In the genomic region with DNA sequence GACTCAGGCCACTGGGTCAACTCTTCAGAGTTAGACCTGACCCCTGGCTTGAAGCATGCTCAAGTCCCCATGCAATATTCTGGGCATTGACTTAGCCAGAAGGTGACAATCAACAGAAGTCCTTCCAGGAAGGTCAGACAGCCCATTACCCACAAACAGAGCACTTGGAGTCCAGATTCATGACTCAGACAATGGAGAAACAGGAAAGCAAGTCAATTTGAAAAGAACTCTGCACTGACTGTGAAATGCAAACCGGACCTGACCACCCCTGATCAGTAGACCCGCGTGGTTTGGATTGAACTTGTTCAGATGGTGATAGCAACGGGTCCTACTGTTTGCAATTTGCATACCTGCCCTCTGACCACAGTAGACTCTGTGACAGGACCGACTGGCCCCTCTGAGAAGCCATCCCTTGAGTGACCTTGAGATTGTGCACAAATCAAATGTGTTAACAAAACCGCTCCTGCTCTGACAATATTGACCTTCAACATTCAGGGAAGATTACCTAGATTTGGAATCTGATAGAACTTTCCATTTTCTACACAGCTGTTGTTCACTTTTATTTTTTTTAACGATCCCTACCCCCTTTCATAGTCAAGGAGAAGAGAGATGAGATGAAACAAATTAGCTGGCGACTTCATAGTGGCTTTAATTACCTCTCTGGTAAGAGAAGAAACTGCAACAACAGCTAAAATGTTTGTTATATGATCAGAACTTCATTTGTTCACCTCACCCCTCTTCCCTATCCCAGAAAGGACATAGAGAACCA, we compare ENCODE assay signal across 14 cellular contexts.
A peak's percentile ranks its signal among the peaks of the same experiment; 100 is the strongest.
DNase-seq lines count a peak whose midpoint lies in the region; ATAC-seq, FAIRE-seq and TF ChIP-seq lines count a peak whose summit lies in the region.
"Had no signal": no experiment of that assay in that cellular context is flagged by ENCODE, and none has a peak within 500 bp of the region (broad histone marks: within the 10 kb centered on the region; RNA-seq: fewer than 3 reads in every experiment).

No MANE protein-coding gene starts in this region.

- H3K4me3 ChIP-seq in astrocyte of the spinal cord (ENCODE audit: low read depth, low read length): no peak overlapping the region
- peak overlapping the region in 2 of 3 experiments; percentile 5 to 36; a peak in 2 of 6 replicates for H3K4me3 ChIP-seq in HepG2 (replicated peaks in 1 of 3; ENCODE audit: insufficient read depth in 1 of 3, low read depth in 2 of 3, low read length in 3 of 3)
- H3K4me3 ChIP-seq in smooth muscle cell: no peak overlapping the region
- H3K4me3 ChIP-seq in mesendoderm (ENCODE audit: low read length): no peak overlapping the region

- H2BK120ac ChIP-seq in mesendoderm (ENCODE audit: low read depth, low read length): no peak overlapping the region

- TF ChIP-seq RAD21 in HepG2 (CRISPR knock-in tag; IDR thresholded peaks at IDR 0.05): no peak

- H3K79me2 ChIP-seq in HepG2 (ENCODE audit: insufficient read depth, low read length): no peaks in the 10 kb centered on the region
- H3K79me2 ChIP-seq in smooth muscle cell (ENCODE audit: low read depth): no peaks in the 10 kb centered on the region
- H3K79me2 ChIP-seq in mesendoderm (ENCODE audit: control insufficient read depth, insufficient read depth, low read length): no peaks in the 10 kb centered on the region

- H4K5ac ChIP-seq in mesendoderm (ENCODE audit: low read length): no peak overlapping the region

- no peak overlapping the region for H2BK15ac ChIP-seq in mesendoderm (replicated peaks; ENCODE audit: low read depth)

- peak overlapping the region; percentile 98 for H3K27ac ChIP-seq in HepG2 (ENCODE audit: extremely low read length, insufficient read depth, low read length)
- peak overlapping the region; percentile 20 for H3K27ac ChIP-seq in smooth muscle cell (ENCODE audit: low read depth)
- no peak overlapping the region for H3K27ac ChIP-seq in mesendoderm (ENCODE audit: low read depth, low read length)

- H3K27me3 ChIP-seq in HepG2 (ENCODE audit: control insufficient read depth in 1 of 2, insufficient read depth in 2 of 2, low read length in 2 of 2) (no peaks in the 10 kb centered on the region), smooth muscle cell (ENCODE audit: low read depth) (no peaks in the 10 kb centered on the region), mesendoderm (ENCODE audit: insufficient read depth, low read length, poor library complexity) (no peaks in the 10 kb centered on the region)

- CTCF ChIA-PET in HepG2 (lab: Yijun Ruan, JAX; ENCODE audit: low intra/inter-chr PET ratio, low total read pairs): no interaction called here

- in situ Hi-C loops in astrocyte of the spinal cord (cut with HindIII; ENCODE audit: low sequenced_read_pairs) (no loop called here), HepG2 (cut with HindIII; ENCODE audit: extremely low pct_ligation_motif_present, low pct_unique_long_range_greater_than_20kb) (loop anchor here (5.0 kb wide), 1 partner anchor 312 kb away; no protein-coding TSS in a partner anchor)

- ATAC-seq in HepG2: peak; percentile 93
- ATAC-seq: natural killer cell had no signal

- no peak overlapping the region for H2AK5ac ChIP-seq in mesendoderm (ENCODE audit: low read length)

- no peak for TF ChIP-seq CTCF in astrocyte of the spinal cord (IDR thresholded peaks at IDR 0.05; ENCODE audit: low read depth, low read length)
- no peak for TF ChIP-seq CTCF in HepG2 (CRISPR knock-in tag; IDR thresholded peaks at IDR 0.05)
- no peak for TF ChIP-seq CTCF in smooth muscle cell (IDR thresholded peaks at IDR 0.05; ENCODE audit: borderline replicate concordance, insufficient read depth, poor library complexity, severe bottlenecking)

- peak; percentile 97 for FAIRE-seq in HepG2 (lab: Jason Lieb, UNC)
- FAIRE-seq: keratinocyte had no signal

- intact Hi-C loops in HepG2 (cut with micrococcal nuclease; ENCODE audit: unreplicated experiment): loop anchor here (1.0 to 10.0 kb wide), 7 partner anchors 39 to 929 kb away; no protein-coding TSS in a partner anchor

- H3K56ac ChIP-seq in mesendoderm (ENCODE audit: low read length): no peak overlapping the region

- peak; percentile 36 to 95; a peak in 3 of 4 replicates for TF ChIP-seq EP300 in HepG2 (IDR thresholded peaks at IDR 0.05; ENCODE audit: low read depth in 2 of 2, low read length in 2 of 2)
- TF ChIP-seq EP300 in HepG2 (CRISPR knock-in tag; IDR thresholded peaks at IDR 0.05; ENCODE audit: borderline replicate concordance): peak; percentile 92

- H3K36me3 ChIP-seq in HepG2 (replicated peaks in 1 of 2; ENCODE audit: control insufficient read depth in 1 of 2, insufficient read depth in 2 of 2, low read length in 2 of 2): no peaks in the 10 kb centered on the region
- no peaks in the 10 kb centered on the region for H3K36me3 ChIP-seq in smooth muscle cell (ENCODE audit: low read depth)
- H3K36me3 ChIP-seq in mesendoderm (ENCODE audit: control insufficient read depth, insufficient read depth, low read length): no peaks in the 10 kb centered on the region

- H3K4me1 ChIP-seq in HepG2 (ENCODE audit: insufficient read depth, low read length) (peaks cover 75% of the 10 kb centered on the region), smooth muscle cell (ENCODE audit: low read depth) (peaks cover 11% of the 10 kb centered on the region), mesendoderm (ENCODE audit: control insufficient read depth, low read depth, low read length) (no peaks in the 10 kb centered on the region)

- H3K79me1 ChIP-seq in mesendoderm (ENCODE audit: low read length): no peaks in the 10 kb centered on the region

- H3K9me3 ChIP-seq in HepG2 (ENCODE audit: low read length) (no peaks in the 10 kb centered on the region), smooth muscle cell (replicated peaks; ENCODE audit: low read depth) (no peaks in the 10 kb centered on the region)

- no peak overlapping the region for H3K4ac ChIP-seq in mesendoderm (ENCODE audit: low read depth, low read length)

- H3K23ac ChIP-seq in mesendoderm (ENCODE audit: low read length): no peak overlapping the region

- POLR2A ChIA-PET in HepG2 (lab: Yijun Ruan, JAX): interaction anchor here (0.8 to 1.8 kb wide), 13 partner anchors 12 to 925 kb away, joined by 3 to 10 read pairs (median 4); partner anchors contain the start of gene NRP1

- H3K9ac ChIP-seq in HepG2 (ENCODE audit: insufficient read depth, low read depth, low read length) (peak overlapping the region; percentile 84), smooth muscle cell (ENCODE audit: low read depth) (no peak overlapping the region), mesendoderm (ENCODE audit: low read length) (no peak overlapping the region)

- BruUV-seq in HepG2 (replicated peaks; lab: Mats Ljungman, UMichigan): no TSS peak

- under 1% methylated on average over 8 of the region's 8 CpGs for WGBS in HepG2 (ENCODE audit: low lambda C conversion rate)
- 77% methylated on average over 8 of the region's 8 CpGs for WGBS in smooth muscle cell (ENCODE audit: low lambda C conversion rate)
- no CpG with 5 or more reads among the region's 8 CpGs for WGBS in mesendoderm (ENCODE audit: extremely low coverage, insufficient coverage, low lambda C conversion rate)

- peaks cover 28% of the 10 kb centered on the region for H3F3A ChIP-seq in smooth muscle cell (ENCODE audit: low read depth)

- H3K4me2 ChIP-seq in HepG2 (ENCODE audit: low read depth, low read length) (peak overlapping the region; percentile 89), smooth muscle cell (no peak overlapping the region), mesendoderm (ENCODE audit: low read length) (no peak overlapping the region)

- no peak; a peak in 1 of 4 replicates for TF ChIP-seq POLR2A in HepG2 (IDR thresholded peaks at IDR 0.05; ENCODE audit: insufficient read depth in 1 of 2, low read depth in 2 of 2, low read length in 2 of 2)

- no peak overlapping the region for H2AFZ ChIP-seq in HepG2 (ENCODE audit: low read length)
- H2AFZ ChIP-seq in smooth muscle cell (ENCODE audit: low read depth): no peak overlapping the region

- H3K18ac ChIP-seq in mesendoderm (ENCODE audit: low read length): no peak overlapping the region

- no peaks in the 10 kb centered on the region for H4K20me1 ChIP-seq in HepG2 (ENCODE audit: insufficient read depth, low read length)
- no peaks in the 10 kb centered on the region for H4K20me1 ChIP-seq in smooth muscle cell (ENCODE audit: low read depth)

- DNase-seq in HuH-7 (ENCODE audit: low spot score) (peak; percentile 38), astrocyte of the spinal cord (ENCODE audit: low read depth, low spot score) (peak; percentile 66), HepG2 (ENCODE audit: low spot score) (peak; percentile 99), smooth muscle cell (lab: John Stamatoyannopoulos, UW; ENCODE audit: unreplicated experiment) (no peak), mesendoderm (no peak), NCI-H446 treated with DMSO at 0.1 percent for 48 hours (lab: John Stamatoyannopoulos, UW) (no peak), SHP77 treated with DMSO at 0.1 percent for 48 hours (lab: John Stamatoyannopoulos, UW) (no peak)
- DNase-seq: activated CD8-positive, alpha-beta memory T cell treated with anti-CD3 and anti-CD28 coated beads, Interleukin-2, amount 50 U/mL, for 4 hours; activated naive CD8-positive, alpha-beta T cell treated with anti-CD3 and anti-CD28 coated beads for 36 hours; foreskin melanocyte; natural killer cell; substantia nigra; SW 1271 had no signal

- H2BK5ac ChIP-seq in mesendoderm (ENCODE audit: low read length): no peak overlapping the region

- H4K8ac ChIP-seq in mesendoderm (ENCODE audit: low read depth, low read length): no peak overlapping the region

TF ChIP-seq in HepG2, 621 proteins besides CTCF, POLR2A, EP300 and RAD21 (continues in another document):
- TF ChIP-seq, protein P1, sequence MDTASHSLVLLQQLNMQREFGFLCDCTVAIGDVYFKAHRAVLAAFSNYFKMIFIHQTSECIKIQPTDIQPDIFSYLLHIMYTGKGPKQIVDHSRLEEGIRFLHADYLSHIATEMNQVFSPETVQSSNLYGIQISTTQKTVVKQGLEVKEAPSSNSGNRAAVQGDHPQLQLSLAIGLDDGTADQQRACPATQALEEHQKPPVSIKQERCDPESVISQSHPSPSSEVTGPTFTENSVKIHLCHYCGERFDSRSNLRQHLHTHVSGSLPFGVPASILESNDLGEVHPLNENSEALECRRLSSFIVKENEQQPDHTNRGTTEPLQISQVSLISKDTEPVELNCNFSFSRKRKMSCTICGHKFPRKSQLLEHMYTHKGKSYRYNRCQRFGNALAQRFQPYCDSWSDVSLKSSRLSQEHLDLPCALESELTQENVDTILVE (CRISPR knock-in tag; IDR thresholded peaks at IDR 0.05): no peak
- TF ChIP-seq ZNF230 (CRISPR knock-in tag; IDR thresholded peaks at IDR 0.05) (no peak), E2F5 (CRISPR knock-in tag; conservative IDR thresholded peaks at IDR 0.05) (no peak), MBNL3 (CRISPR knock-in tag; conservative IDR thresholded peaks at IDR 0.05) (no peak), ZNF326 (CRISPR knock-in tag; IDR thresholded peaks at IDR 0.05; ENCODE audit: borderline replicate concordance) (no peak)

Comparison
In these comparisons a context has a peak if more than half of its experiments do, and no peak if none do; other contexts are left out.
1. DNase-seq: peak in HuH-7 (single experiment), astrocyte of the spinal cord (single experiment) and HepG2 (single experiment); none in smooth muscle cell (single experiment), mesendoderm (single experiment), NCI-H446 treated with DMSO at 0.1 percent for 48 hours (single experiment) and SHP77 treated with DMSO at 0.1 percent for 48 hours (single experiment).
2. H3K4me3 ChIP-seq: peak in HepG2 (2 of 3); none in astrocyte of the spinal cord (single experiment), smooth muscle cell (single experiment) and mesendoderm (single experiment).